In genomic region chr11:64998690-64999431, GRCh38 we compare ENCODE assay signal across 16 cellular contexts. TPM values are rescaled to one million over a fixed set of nuclear protein-coding genes. Genes with fewer than 3 reads are reported as not detected.
A peak's percentile ranks its signal among the peaks of the same experiment; 100 is the strongest.
DNase-seq lines count a peak whose midpoint lies in the region; ATAC-seq, FAIRE-seq and TF ChIP-seq lines count a peak whose summit lies in the region.
"Had no signal": no experiment of that assay in that cellular context is flagged by ENCODE, and none has a peak within 500 bp of the region (broad histone marks: within the 10 kb centered on the region; RNA-seq: fewer than 3 reads in every experiment).

No MANE protein-coding gene starts in this region.

- ATAC-seq in HepG2 (peak; percentile 80), right lobe of liver (no peak), GM19455 (IDR thresholded peaks at IDR 0.05; ENCODE audit: unreplicated experiment) (no peak), GM18909 (IDR thresholded peaks at IDR 0.05; ENCODE audit: poor library complexity, unreplicated experiment) (no peak)
- ATAC-seq: CD8-positive, alpha-beta T cell had no signal

- H3K27me3 ChIP-seq in HepG2 (ENCODE audit: control insufficient read depth in 1 of 2, insufficient read depth in 2 of 2, low read length in 2 of 2) (no peaks in the 10 kb centered on the region; a peak in 1 of 5 replicates), right lobe of liver (no peaks in the 10 kb centered on the region), right atrium auricular region (no peaks in the 10 kb centered on the region), osteoblast (ENCODE audit: insufficient read depth, low read length) (no peaks in the 10 kb centered on the region)
- H3K27me3 ChIP-seq: suprapubic skin had no signal

- H2AFZ ChIP-seq in HepG2 (ENCODE audit: low read length) (no peak overlapping the region), osteoblast (ENCODE audit: low read length) (no peak overlapping the region)

- in situ Hi-C loops in HepG2 (cut with HindIII; ENCODE audit: extremely low pct_ligation_motif_present, low pct_unique_long_range_greater_than_20kb), result no loop called here

- intact Hi-C loops in HepG2 (cut with micrococcal nuclease; ENCODE audit: unreplicated experiment), result loop anchor here (5.0 kb wide), 1 partner anchor 152 kb away; no protein-coding TSS in a partner anchor
- intact Hi-C loops in right lobe of liver (cut with DNase I), result no loop called here

- POLR2A ChIA-PET in HepG2 (lab: Yijun Ruan, JAX), result interaction anchor here (0.5 to 4.0 kb wide), 31 partner anchors 8 to 220 kb away, joined by 3 to 42 read pairs (median 4); partner anchors contain the start of genes ARL2, CDC42BPG, GPHA2 and MEN1

- H3K79me2 ChIP-seq in HepG2 (ENCODE audit: insufficient read depth, low read length) (no peaks in the 10 kb centered on the region), osteoblast (ENCODE audit: insufficient read depth, low read length) (no peaks in the 10 kb centered on the region)

- CTCF ChIA-PET in HepG2 (lab: Yijun Ruan, JAX; ENCODE audit: low intra/inter-chr PET ratio, low total read pairs), result interaction anchor here (1.1 kb wide), 1 partner anchor 15 kb away, joined by 3 read pairs; the partner anchor contains the start of gene ARL2

- H3K4me3 ChIP-seq in HepG2 (replicated peaks in 1 of 3; ENCODE audit: insufficient read depth in 1 of 3, low read depth in 2 of 3, low read length in 3 of 3) (peak overlapping the region; percentile 59 to 73 (median 61)), right lobe of liver (no peak overlapping the region), right atrium auricular region (no peak overlapping the region), osteoblast (ENCODE audit: insufficient read depth, low read length) (no peak overlapping the region)
- H3K4me3 ChIP-seq: GM12878, suprapubic skin had no signal

- H3K9ac ChIP-seq in HepG2 (ENCODE audit: insufficient read depth, low read depth, low read length), result peak overlapping the region; percentile 58

- H4K20me1 ChIP-seq in HepG2 (ENCODE audit: insufficient read depth, low read length) (no peaks in the 10 kb centered on the region), osteoblast (ENCODE audit: insufficient read depth, low read length) (no peaks in the 10 kb centered on the region)

- H3K36me3 ChIP-seq in HepG2 (replicated peaks in 1 of 2; ENCODE audit: control insufficient read depth in 1 of 2, insufficient read depth in 2 of 2, low read length in 2 of 2) (no peaks in the 10 kb centered on the region), right lobe of liver (no peaks in the 10 kb centered on the region), right atrium auricular region (no peaks in the 10 kb centered on the region), osteoblast (ENCODE audit: insufficient read depth, low read length) (no peaks in the 10 kb centered on the region)
- H3K36me3 ChIP-seq: suprapubic skin had no signal

- peak; percentile 63 for DNase-seq in HepG2 (ENCODE audit: low spot score)
- no peak for DNase-seq in right lobe of liver
- DNase-seq in NCI-H526 (lab: John Stamatoyannopoulos, UW), result peak; percentile 95 to 97
- peak; percentile 62 for DNase-seq in glomerular visceral epithelial cell (ENCODE audit: extremely low spot score)
- no peak for DNase-seq in right atrium auricular region (ENCODE audit: low spot score)
- no peak for DNase-seq in osteoblast (ENCODE audit: insufficient read length, low spot score, missing footprints)
- DNase-seq: CD8-positive, alpha-beta T cell; stimulated activated CD4-positive, alpha-beta T cell treated with anti-CD3 and anti-CD28 coated beads, Interleukin-4, amount 100 ng/mL, for 24 hours had no signal

- TF ChIP-seq EP300 in HepG2 (IDR thresholded peaks at IDR 0.05; ENCODE audit: low read depth in 2 of 2, low read length in 2 of 2) (no peak), HepG2 (CRISPR knock-in tag; IDR thresholded peaks at IDR 0.05; ENCODE audit: borderline replicate concordance) (no peak)

- H3K27ac ChIP-seq in HepG2 (ENCODE audit: extremely low read length, insufficient read depth, low read length) (peak overlapping the region; percentile 53), right lobe of liver (no peak overlapping the region), right atrium auricular region (no peak overlapping the region), osteoblast (ENCODE audit: low read depth, low read length) (no peak overlapping the region)
- H3K27ac ChIP-seq: suprapubic skin had no signal

- peak; percentile 89 for FAIRE-seq in HepG2 (lab: Jason Lieb, UNC)
- FAIRE-seq: islet of Langerhans, RCC 7860 had no signal

- TF ChIP-seq POLR2A in HepG2 (IDR thresholded peaks at IDR 0.05; ENCODE audit: insufficient read depth in 1 of 2, low read depth in 2 of 2, low read length in 2 of 2) (peak in 1 of 2 experiments; percentile 53; a peak in 2 of 4 replicates), right lobe of liver (IDR thresholded peaks at IDR 0.05) (no peak)

- TF ChIP-seq CTCF in HepG2 (CRISPR knock-in tag; IDR thresholded peaks at IDR 0.05) (no peak), right lobe of liver (IDR thresholded peaks at IDR 0.05) (no peak), right atrium auricular region (IDR thresholded peaks at IDR 0.05) (no peak), osteoblast (IDR thresholded peaks at IDR 0.05; ENCODE audit: extremely low read depth, low read depth, low read length) (no peak)

- WGBS in HepG2 (ENCODE audit: low lambda C conversion rate), result 0% methylated on average over 1 of the region's 9 CpGs
- 67% methylated on average over 3 of the region's 9 CpGs for WGBS in right lobe of liver (ENCODE audit: insufficient coverage, low coverage, low lambda C conversion rate, missing lambda C conversion rate)

- H3K9me3 ChIP-seq in HepG2 (ENCODE audit: low read length) (no peaks in the 10 kb centered on the region), right lobe of liver (no peaks in the 10 kb centered on the region), right atrium auricular region (no peaks in the 10 kb centered on the region), osteoblast (ENCODE audit: low read depth, low read length) (no peaks in the 10 kb centered on the region)
- H3K9me3 ChIP-seq: suprapubic skin had no signal

- no TSS peak for BruUV-seq in HepG2 (replicated peaks; lab: Mats Ljungman, UMichigan)

- TF ChIP-seq RAD21 in HepG2 (CRISPR knock-in tag; IDR thresholded peaks at IDR 0.05), result no peak

- H3K4me1 ChIP-seq in HepG2 (ENCODE audit: insufficient read depth, low read length) (peaks cover 71% of the 10 kb centered on the region), right lobe of liver (peaks cover 0 to 13% (median 5%) of the 10 kb centered on the region in 4 donors), right atrium auricular region (peaks cover 0 to 10% of the 10 kb centered on the region in 2 donors), osteoblast (ENCODE audit: insufficient read depth, low read length) (peaks cover 9% of the 10 kb centered on the region)
- H3K4me1 ChIP-seq: suprapubic skin had no signal

- H3K4me2 ChIP-seq in HepG2 (ENCODE audit: low read depth, low read length), result peak overlapping the region; percentile 99
- no peak overlapping the region for H3K4me2 ChIP-seq in osteoblast (ENCODE audit: insufficient read depth, low read length)

RNA-seq across cellular contexts. Expression of gene BATF2, which starts 2.1 kb away (rescaled TPM):
- total RNA-seq in HepG2 (2016; rRNA removed; fragmentation: Illumina TruSeq; extraction: Trizol), result 3.9 and 4.2 TPM in 2 replicates
- total RNA-seq in HepG2 (2016; cell fraction: cytosol; rRNA removed; fragmentation: Illumina TruSeq; extraction: Trizol; ENCODE audit: low read depth), result 1.3 and 1.9 TPM in 2 replicates
- 3.0 and 4.3 TPM in 2 replicates for total RNA-seq in HepG2 (2016; cell fraction: insoluble cytoplasmic fraction; rRNA removed; fragmentation: Illumina TruSeq; extraction: Trizol)
- 4.3 and 4.5 TPM in 2 replicates for total RNA-seq in HepG2 (2016; cell fraction: membrane; rRNA removed; fragmentation: Illumina TruSeq; extraction: Trizol)
- 1.9 and 2.1 TPM in 2 replicates for total RNA-seq in HepG2 (2016; cell fraction: nucleus; rRNA removed; fragmentation: Illumina TruSeq; extraction: Trizol)
- 2.8 and 3.1 TPM in 2 replicates for polyA plus RNA-seq in HepG2 (2011; rRNA removed)
- polyA plus RNA-seq in HepG2 (2011; cell fraction: cytosol; rRNA removed), result 1.7 and 2.0 TPM in 2 replicates
- polyA plus RNA-seq in HepG2 (2011; cell fraction: nucleus; rRNA removed), result 2.5 and 2.9 TPM in 2 replicates
- 1.5 and 1.9 TPM in 2 replicates for polyA plus RNA-seq in HepG2 (2012)
- polyA plus RNA-seq in HepG2 (2016; cell fraction: cytosol; fragmentation: Illumina TruSeq; extraction: Trizol; ENCODE audit: low read depth), result 1.2 TPM in 2 replicates
- polyA plus RNA-seq in HepG2 (2016; cell fraction: insoluble cytoplasmic fraction; fragmentation: Illumina TruSeq; extraction: Trizol; ENCODE audit: low read depth), result 2.9 and 5.0 TPM in 2 replicates
- 2.3 and 2.5 TPM in 2 replicates for polyA plus RNA-seq in HepG2 (2016; cell fraction: membrane; fragmentation: Illumina TruSeq; extraction: Trizol; ENCODE audit: low read depth)
- polyA plus RNA-seq in HepG2 (2016; cell fraction: nucleus; fragmentation: Illumina TruSeq; extraction: Trizol; ENCODE audit: insufficient read depth, low read depth), result 3.7 and 4.3 TPM in 2 replicates
- polyA minus RNA-seq in HepG2 (2011; rRNA and poly(A)+ RNA removed; ENCODE audit: low replicate concordance), result 0.70 and 5.7 TPM in 2 replicates
- polyA minus RNA-seq in HepG2 (2011; cell fraction: cytosol; rRNA and poly(A)+ RNA removed), result 1.9 and 2.0 TPM in 2 replicates
- 1.2 and 1.3 TPM in 2 replicates for polyA minus RNA-seq in HepG2 (2011; cell fraction: nucleus; rRNA and poly(A)+ RNA removed)
- total RNA-seq in right lobe of liver, result 1 to 10 TPM; 1.9 to 2.5 (median 2.3) TPM
- 1 to 10 TPM; 1.1 to 1.6 TPM for total RNA-seq in right atrium auricular region
- 0.29 and 1.4 TPM in 2 replicates for total RNA-seq in osteoblast
- total RNA-seq: CD8-positive, alpha-beta T cell; osteocyte had no signal

RNA-seq across cellular contexts. Expression of gene ARL2, which starts 15.1 kb away (rescaled TPM):
- total RNA-seq in HepG2 (2016; rRNA removed; fragmentation: Illumina TruSeq; extraction: Trizol) (84.4 and 93.9 TPM in 2 replicates), right lobe of liver (10 to 100 TPM in 3 of 6 experiments, 1 to 10 TPM in 3; 7.3 to 26.2 (median 10.0) TPM), right atrium auricular region (100 to 1,000 TPM; 155 to 207 TPM), osteoblast (66.3 and 78.5 TPM in 2 replicates)
- total RNA-seq in HepG2 (2016; cell fraction: cytosol; rRNA removed; fragmentation: Illumina TruSeq; extraction: Trizol; ENCODE audit: low read depth), result 41.1 and 42.9 TPM in 2 replicates
- total RNA-seq in HepG2 (2016; cell fraction: insoluble cytoplasmic fraction; rRNA removed; fragmentation: Illumina TruSeq; extraction: Trizol), result 84.6 and 107 TPM in 2 replicates
- 42.2 and 46.1 TPM in 2 replicates for total RNA-seq in HepG2 (2016; cell fraction: membrane; rRNA removed; fragmentation: Illumina TruSeq; extraction: Trizol)
- 24.2 and 31.3 TPM in 2 replicates for total RNA-seq in HepG2 (2016; cell fraction: nucleus; rRNA removed; fragmentation: Illumina TruSeq; extraction: Trizol)
- 82.9 and 86.3 TPM in 2 replicates for polyA plus RNA-seq in HepG2 (2011; rRNA removed)
- 95.6 and 112 TPM in 2 replicates for polyA plus RNA-seq in HepG2 (2011; cell fraction: cytosol; rRNA removed)
- 37.9 and 39.8 TPM in 2 replicates for polyA plus RNA-seq in HepG2 (2011; cell fraction: nucleus; rRNA removed)
- 58.0 and 65.9 TPM in 2 replicates for polyA plus RNA-seq in HepG2 (2012)
- polyA plus RNA-seq in HepG2 (2016; cell fraction: cytosol; fragmentation: Illumina TruSeq; extraction: Trizol; ENCODE audit: low read depth), result 53.8 and 56.3 TPM in 2 replicates
- 117 and 123 TPM in 2 replicates for polyA plus RNA-seq in HepG2 (2016; cell fraction: insoluble cytoplasmic fraction; fragmentation: Illumina TruSeq; extraction: Trizol; ENCODE audit: low read depth)
- polyA plus RNA-seq in HepG2 (2016; cell fraction: membrane; fragmentation: Illumina TruSeq; extraction: Trizol; ENCODE audit: low read depth), result 40.2 and 43.5 TPM in 2 replicates
- polyA plus RNA-seq in HepG2 (2016; cell fraction: nucleus; fragmentation: Illumina TruSeq; extraction: Trizol; ENCODE audit: insufficient read depth, low read depth), result 52.2 and 55.0 TPM in 2 replicates
- 36.6 and 96.3 TPM in 2 replicates for polyA minus RNA-seq in HepG2 (2011; rRNA and poly(A)+ RNA removed; ENCODE audit: low replicate concordance)
- polyA minus RNA-seq in HepG2 (2011; cell fraction: cytosol; rRNA and poly(A)+ RNA removed), result 34.4 and 36.9 TPM in 2 replicates
- polyA minus RNA-seq in HepG2 (2011; cell fraction: nucleus; rRNA and poly(A)+ RNA removed), result 8.1 and 12.2 TPM in 2 replicates

RNA-seq across cellular contexts. Expression of gene MAJIN, which starts 27.0 kb away (rescaled TPM):
- total RNA-seq in HepG2 (2016; rRNA removed; fragmentation: Illumina TruSeq; extraction: Trizol), result not detected in 2 replicates
- not detected in 2 replicates for total RNA-seq in HepG2 (2016; cell fraction: cytosol; rRNA removed; fragmentation: Illumina TruSeq; extraction: Trizol; ENCODE audit: low read depth)
- not detected in 2 replicates for total RNA-seq in HepG2 (2016; cell fraction: insoluble cytoplasmic fraction; rRNA removed; fragmentation: Illumina TruSeq; extraction: Trizol)
- not detected in 2 replicates for total RNA-seq in HepG2 (2016; cell fraction: membrane; rRNA removed; fragmentation: Illumina TruSeq; extraction: Trizol)
- not detected in 2 replicates for total RNA-seq in HepG2 (2016; cell fraction: nucleus; rRNA removed; fragmentation: Illumina TruSeq; extraction: Trizol)
- polyA plus RNA-seq in HepG2 (2011; rRNA removed), result not detected in 2 replicates
- polyA plus RNA-seq in HepG2 (2011; cell fraction: cytosol; rRNA removed), result not detected in 2 replicates
- not detected in 2 replicates for polyA plus RNA-seq in HepG2 (2011; cell fraction: nucleus; rRNA removed)
- not detected in 2 replicates for polyA plus RNA-seq in HepG2 (2012)
- not detected in 2 replicates for polyA plus RNA-seq in HepG2 (2016; cell fraction: cytosol; fragmentation: Illumina TruSeq; extraction: Trizol; ENCODE audit: low read depth)
- polyA plus RNA-seq in HepG2 (2016; cell fraction: insoluble cytoplasmic fraction; fragmentation: Illumina TruSeq; extraction: Trizol; ENCODE audit: low read depth), result not detected in 2 replicates
- polyA plus RNA-seq in HepG2 (2016; cell fraction: membrane; fragmentation: Illumina TruSeq; extraction: Trizol; ENCODE audit: low read depth), result not detected in 2 replicates
- polyA plus RNA-seq in HepG2 (2016; cell fraction: nucleus; fragmentation: Illumina TruSeq; extraction: Trizol; ENCODE audit: insufficient read depth, low read depth), result not detected in 2 replicates
- not detected in 2 replicates for polyA minus RNA-seq in HepG2 (2011; rRNA and poly(A)+ RNA removed; ENCODE audit: low replicate concordance)
- not detected in 2 replicates for polyA minus RNA-seq in HepG2 (2011; cell fraction: cytosol; rRNA and poly(A)+ RNA removed)
- not detected in 2 replicates for polyA minus RNA-seq in HepG2 (2011; cell fraction: nucleus; rRNA and poly(A)+ RNA removed)
- under 1 TPM in 2 of 6 experiments, not detected in 4; 0.33 to 0.86 TPM for total RNA-seq in right lobe of liver
- total RNA-seq in right atrium auricular region, result not detected
- not detected in 2 replicates for total RNA-seq in osteoblast
- total RNA-seq: CD8-positive, alpha-beta T cell; cerebellum; GM12878; osteocyte; suprapubic skin had no signal

RNA-seq across cellular contexts. Expression of gene SNX15, which starts 28.4 kb away (rescaled TPM):
- 20.7 and 22.6 TPM in 2 replicates for total RNA-seq in HepG2 (2016; rRNA removed; fragmentation: Illumina TruSeq; extraction: Trizol)
- 12.1 and 12.4 TPM in 2 replicates for total RNA-seq in HepG2 (2016; cell fraction: cytosol; rRNA removed; fragmentation: Illumina TruSeq; extraction: Trizol; ENCODE audit: low read depth)
- total RNA-seq in HepG2 (2016; cell fraction: insoluble cytoplasmic fraction; rRNA removed; fragmentation: Illumina TruSeq; extraction: Trizol), result 18.5 and 24.1 TPM in 2 replicates
- total RNA-seq in HepG2 (2016; cell fraction: membrane; rRNA removed; fragmentation: Illumina TruSeq; extraction: Trizol), result 27.2 and 28.7 TPM in 2 replicates
- total RNA-seq in HepG2 (2016; cell fraction: nucleus; rRNA removed; fragmentation: Illumina TruSeq; extraction: Trizol), result 11.7 and 12.8 TPM in 2 replicates
- polyA plus RNA-seq in HepG2 (2011; rRNA removed), result 19.1 and 21.2 TPM in 2 replicates
- polyA plus RNA-seq in HepG2 (2011; cell fraction: cytosol; rRNA removed), result 16.1 and 20.9 TPM in 2 replicates
- 17.0 and 18.7 TPM in 2 replicates for polyA plus RNA-seq in HepG2 (2011; cell fraction: nucleus; rRNA removed)
- 5.5 and 18.8 TPM in 2 replicates for polyA plus RNA-seq in HepG2 (2012)
- 17.8 and 20.3 TPM in 2 replicates for polyA plus RNA-seq in HepG2 (2016; cell fraction: cytosol; fragmentation: Illumina TruSeq; extraction: Trizol; ENCODE audit: low read depth)
- 31.4 and 39.7 TPM in 2 replicates for polyA plus RNA-seq in HepG2 (2016; cell fraction: insoluble cytoplasmic fraction; fragmentation: Illumina TruSeq; extraction: Trizol; ENCODE audit: low read depth)
- 29.3 and 33.3 TPM in 2 replicates for polyA plus RNA-seq in HepG2 (2016; cell fraction: membrane; fragmentation: Illumina TruSeq; extraction: Trizol; ENCODE audit: low read depth)
- 27.1 and 31.4 TPM in 2 replicates for polyA plus RNA-seq in HepG2 (2016; cell fraction: nucleus; fragmentation: Illumina TruSeq; extraction: Trizol; ENCODE audit: insufficient read depth, low read depth)
- 13.9 and 15.8 TPM in 2 replicates for polyA minus RNA-seq in HepG2 (2011; rRNA and poly(A)+ RNA removed; ENCODE audit: low replicate concordance)
- polyA minus RNA-seq in HepG2 (2011; cell fraction: cytosol; rRNA and poly(A)+ RNA removed), result 8.7 and 13.6 TPM in 2 replicates
- 3.9 and 5.5 TPM in 2 replicates for polyA minus RNA-seq in HepG2 (2011; cell fraction: nucleus; rRNA and poly(A)+ RNA removed)
- 10 to 100 TPM in 1 of 6 experiments, 1 to 10 TPM in 5; 6.4 to 10.3 (median 8.7) TPM for total RNA-seq in right lobe of liver
- total RNA-seq in right atrium auricular region, result 10 to 100 TPM; 19.4 to 21.8 TPM
- total RNA-seq in osteoblast, result 12.3 and 13.0 TPM in 2 replicates

RNA-seq across cellular contexts. Expression of gene SAC3D1, which starts 42.1 kb away (rescaled TPM):
- total RNA-seq in HepG2 (2016; rRNA removed; fragmentation: Illumina TruSeq; extraction: Trizol) (33.2 and 36.3 TPM in 2 replicates), right lobe of liver (10 to 100 TPM in 2 of 6 experiments, 1 to 10 TPM in 4; 4.2 to 13.8 (median 5.8) TPM), right atrium auricular region (1 to 10 TPM; 5.4 to 6.8 TPM), osteoblast (7.6 and 9.7 TPM in 2 replicates)
- total RNA-seq in HepG2 (2016; cell fraction: cytosol; rRNA removed; fragmentation: Illumina TruSeq; extraction: Trizol; ENCODE audit: low read depth), result 17.6 and 24.5 TPM in 2 replicates
- 27.9 and 37.1 TPM in 2 replicates for total RNA-seq in HepG2 (2016; cell fraction: insoluble cytoplasmic fraction; rRNA removed; fragmentation: Illumina TruSeq; extraction: Trizol)
- 28.3 and 36.0 TPM in 2 replicates for total RNA-seq in HepG2 (2016; cell fraction: membrane; rRNA removed; fragmentation: Illumina TruSeq; extraction: Trizol)
- total RNA-seq in HepG2 (2016; cell fraction: nucleus; rRNA removed; fragmentation: Illumina TruSeq; extraction: Trizol), result 15.6 and 16.8 TPM in 2 replicates
- polyA plus RNA-seq in HepG2 (2011; rRNA removed), result 7.4 and 8.9 TPM in 2 replicates
- 10.6 and 22.0 TPM in 2 replicates for polyA plus RNA-seq in HepG2 (2011; cell fraction: cytosol; rRNA removed)
- polyA plus RNA-seq in HepG2 (2011; cell fraction: nucleus; rRNA removed), result 12.6 and 14.5 TPM in 2 replicates
- 7.4 and 9.2 TPM in 2 replicates for polyA plus RNA-seq in HepG2 (2012)
- polyA plus RNA-seq in HepG2 (2016; cell fraction: cytosol; fragmentation: Illumina TruSeq; extraction: Trizol; ENCODE audit: low read depth), result 17.6 and 24.3 TPM in 2 replicates
- 34.5 and 41.1 TPM in 2 replicates for polyA plus RNA-seq in HepG2 (2016; cell fraction: insoluble cytoplasmic fraction; fragmentation: Illumina TruSeq; extraction: Trizol; ENCODE audit: low read depth)
- polyA plus RNA-seq in HepG2 (2016; cell fraction: membrane; fragmentation: Illumina TruSeq; extraction: Trizol; ENCODE audit: low read depth), result 30.7 and 35.8 TPM in 2 replicates
- polyA plus RNA-seq in HepG2 (2016; cell fraction: nucleus; fragmentation: Illumina TruSeq; extraction: Trizol; ENCODE audit: insufficient read depth, low read depth), result 28.3 and 35.8 TPM in 2 replicates
- 16.9 and 20.3 TPM in 2 replicates for polyA minus RNA-seq in HepG2 (2011; rRNA and poly(A)+ RNA removed; ENCODE audit: low replicate concordance)
- polyA minus RNA-seq in HepG2 (2011; cell fraction: cytosol; rRNA and poly(A)+ RNA removed), result 9.3 and 12.0 TPM in 2 replicates
- 3.4 and 3.6 TPM in 2 replicates for polyA minus RNA-seq in HepG2 (2011; cell fraction: nucleus; rRNA and poly(A)+ RNA removed)

Comparison
In these comparisons a context has a peak if more than half of its experiments do, and no peak if none do; other contexts are left out.
1. DNase-seq: peak in HepG2 (single experiment), NCI-H526 (2 of 2) and glomerular visceral epithelial cell (single experiment); none in right lobe of liver (0 of 3), right atrium auricular region (single experiment) and osteoblast (single experiment).
2. H3K4me3 ChIP-seq: peak in HepG2 (3 of 3); none in right lobe of liver (0 of 3), right atrium auricular region (0 of 2) and osteoblast (single experiment).